23 cellular contexts compared by ENCODE assay signal in the genomic region with DNA sequence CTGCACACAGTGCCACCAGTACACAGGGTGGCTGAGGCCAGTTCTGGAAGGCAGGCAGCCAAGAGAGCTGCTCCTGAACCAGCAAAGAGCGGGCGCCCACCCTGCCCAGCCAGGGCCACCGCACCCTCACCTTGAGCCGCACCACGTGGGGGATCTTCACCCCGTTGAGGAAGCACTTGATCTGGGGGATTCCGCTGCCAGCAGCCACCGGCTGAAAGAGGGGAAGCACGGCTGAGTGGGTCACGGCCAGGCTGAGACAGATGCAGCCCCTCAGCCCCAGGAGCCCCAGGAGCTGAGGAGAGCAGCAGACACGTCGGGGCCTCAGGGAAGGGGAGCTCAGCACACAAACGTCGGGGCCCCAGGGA. TPM values are rescaled to one million over a fixed set of nuclear protein-coding genes. Genes with fewer than 3 reads are reported as not detected.
DNase-seq lines count a peak whose midpoint lies in the region; ATAC-seq and TF ChIP-seq lines count a peak whose summit lies in the region.
"Had no signal": no experiment of that assay in that cellular context is flagged by ENCODE, and none has a peak within 500 bp of the region (broad histone marks: within the 10 kb centered on the region; RNA-seq: fewer than 3 reads in every experiment).

No MANE protein-coding gene starts in this region.

- H3K27ac ChIP-seq in DOHH2 (ENCODE audit: low read depth, low read length) (peak overlapping the region; percentile 46), angular gyrus (ENCODE audit: low read depth, low read length) (peak overlapping the region; percentile 24), spleen (peak overlapping the region in 6 of 8 donors; percentile 22 to 69 (median 58))
- H3K27ac ChIP-seq: HL-60, psoas muscle had no signal

- no peaks in the 10 kb centered on the region for H3K9me2 ChIP-seq in DOHH2 (replicated peaks; ENCODE audit: control insufficient read depth, low read length)

- H3K4me3 ChIP-seq in DOHH2 (ENCODE audit: low read length) = 0 out of 2 replicates have a peak overlapping the region, but pooled peaks have one; percentile 11
- peak overlapping the region in 1 of 8 donors; percentile 13 for H3K4me3 ChIP-seq in spleen
- H3K4me3 ChIP-seq: psoas muscle, skin epidermis had no signal

- H3K4me1 ChIP-seq in DOHH2 (ENCODE audit: control insufficient read depth, low read length) (peaks cover 24% of the 10 kb centered on the region), spleen (peaks cover 0 to 23% (median 12%) of the 10 kb centered on the region in 6 donors)
- H3K4me1 ChIP-seq: psoas muscle had no signal

- peak overlapping the region; percentile 40 for H3K4me2 ChIP-seq in DOHH2 (ENCODE audit: low read length)

- H3K9me3 ChIP-seq in DOHH2 (ENCODE audit: control insufficient read depth, insufficient read depth, low read length) (no peaks in the 10 kb centered on the region), spleen (no peaks in the 10 kb centered on the region)
- H3K9me3 ChIP-seq: psoas muscle had no signal

- intact Hi-C loops in spleen (cut with DNase I; ENCODE audit: low total_unique reads) = no loop called here

- 32 to 57% (median 45%) methylated on average over 8 to 14 of the region's 14 CpGs for WGBS in spleen, 5 donors

- ATAC-seq in GM18873 (IDR thresholded peaks at IDR 0.05; ENCODE audit: low FRiP score, unreplicated experiment) = no peak
- ATAC-seq: psoas muscle had no signal

- TF ChIP-seq CTCF in DOHH2 (IDR thresholded peaks at IDR 0.05; ENCODE audit: low read depth, low read length, poor library complexity, severe bottlenecking) (no peak), GM20000 (IDR thresholded peaks at IDR 0.05; ENCODE audit: extremely low read depth, missing control alignments) (no peak), spleen (IDR thresholded peaks at IDR 0.05 in 8 of 11, conservative IDR thresholded peaks at IDR 0.05 in 3 of 11) (no peak)

- DNase-seq in GM20000 (ENCODE audit: low spot score) (peak; percentile 83), spleen (peak; percentile 93), retina (no peak), NOMO-1 treated with DMSO at 0.1 percent for 48 hours (lab: John Stamatoyannopoulos, UW; ENCODE audit: unreplicated experiment) (no peak), NCI-H128 (lab: John Stamatoyannopoulos, UW; ENCODE audit: unreplicated experiment) (no peak)
- DNase-seq: activated gamma-delta T cell, DMS79 treated with DMSO at 0.1 percent for 48 hours, H7, midbrain, NCI-H146, NCI-H2227 treated with DMSO at 0.1 percent for 48 hours, psoas muscle, RPMI8226 had no signal

- H3K79me2 ChIP-seq in DOHH2 (ENCODE audit: control insufficient read depth, low read length) = no peaks in the 10 kb centered on the region

- H3K27me3 ChIP-seq in DOHH2 (ENCODE audit: control insufficient read depth, low read length) (no peaks in the 10 kb centered on the region), spleen (replicated peaks in 1 of 7) (no peaks in the 10 kb centered on the region)

- peaks cover 28% of the 10 kb centered on the region for H3K36me3 ChIP-seq in DOHH2 (ENCODE audit: control insufficient read depth, low read length)
- H3K36me3 ChIP-seq in spleen = peaks cover 0 to 94% (median 62%) of the 10 kb centered on the region in 6 donors

- H3F3A ChIP-seq in DOHH2 (ENCODE audit: control insufficient read depth, insufficient read depth) = no peaks in the 10 kb centered on the region

- H4K20me1 ChIP-seq in DOHH2 (ENCODE audit: control insufficient read depth, insufficient read depth, low read depth, low read length) = no peaks in the 10 kb centered on the region

- no peak for TF ChIP-seq POLR2A in spleen (IDR thresholded peaks at IDR 0.05)

RNA-seq across cellular contexts. Expression of a gene that starts 14.6 kb away (rescaled TPM):
- 1 to 10 TPM; 1.6 to 6.4 (median 3.8) TPM for total RNA-seq in spleen
- 10 to 100 TPM in 2 of 3 donors, 1 to 10 TPM in 1; 8.3 to 18.2 (median 10.8) TPM for polyA plus RNA-seq in spleen
- total RNA-seq: H7, M059J had no signal

RNA-seq across cellular contexts. Expression of a gene that starts 15.9 kb away (rescaled TPM):
- 100 to 1,000 TPM in 6 of 7 donors, 10 to 100 TPM in 1; 76.5 to 146 (median 127) TPM for total RNA-seq in spleen
- polyA plus RNA-seq in spleen = 100 to 1,000 TPM in 1 of 3 donors, 10 to 100 TPM in 2; 43.2 to 117 (median 59.6) TPM

RNA-seq across cellular contexts. Expression of a gene that starts 28.1 kb away (rescaled TPM):
- 1 to 10 TPM in 1 of 7 donors, under 1 TPM in 1, not detected in 5; 0.73 to 1.3 TPM for total RNA-seq in spleen
- polyA plus RNA-seq in spleen = under 1 TPM in 1 of 3 donors, not detected in 2; 0.11 TPM
- total RNA-seq: glomerular endothelial cell, H7, M059J, psoas muscle, subcutaneous adipose tissue had no signal
- polyA plus RNA-seq: AG04450, esophagus had no signal

RNA-seq across cellular contexts. Expression of a gene that starts 29.8 kb away (rescaled TPM):
- total RNA-seq in spleen = under 1 TPM in 5 of 7 donors, not detected in 2; 0.23 to 0.85 (median 0.60) TPM
- under 1 TPM in 2 of 3 donors, not detected in 1; 0.03 to 0.19 TPM for polyA plus RNA-seq in spleen
- total RNA-seq: H7, M059J, subcutaneous adipose tissue had no signal
- polyA plus RNA-seq: AG04450, esophagus had no signal

RNA-seq across cellular contexts. Expression of a gene that starts 34.2 kb away (rescaled TPM):
- total RNA-seq in spleen = 10 to 100 TPM; 28.5 to 64.2 (median 44.0) TPM
- 100 to 1,000 TPM in 1 of 3 donors, 10 to 100 TPM in 2; 60.3 to 110 (median 83.5) TPM for polyA plus RNA-seq in spleen

Comparison
In these comparisons a context has a peak if more than half of its experiments do, and no peak if none do; other contexts are left out.
1. DNase-seq: peak in GM20000 (single experiment) and spleen (single experiment); none in retina (single experiment), NOMO-1 treated with DMSO at 0.1 percent for 48 hours (single experiment) and NCI-H128 (single experiment).
2. Peak in every context shown above with its lines, with median percentiles within 50 percentile points of each other: H3K27ac ChIP-seq.